Comparison of ENCODE assay signal across 12 cellular contexts in genomic region chr6:31094389-31094881, GRCh38. TPM values are rescaled to one million over a fixed set of nuclear protein-coding genes. Genes with fewer than 3 reads are reported as not detected.
DNase-seq lines count a peak whose midpoint lies in the region; ATAC-seq and TF ChIP-seq lines count a peak whose summit lies in the region.
"Had no signal": no experiment of that assay in that cellular context is flagged by ENCODE, and none has a peak within 500 bp of the region (broad histone marks: within the 10 kb centered on the region; RNA-seq: fewer than 3 reads in every experiment).

No MANE protein-coding gene starts in this region.

- ATAC-seq in activated T-cell treated with anti-CD3 and anti-CD28 coated beads, Interleukin-2, amount 50 U/mL, for 4 hours = peak; percentile 71 to 80
- peak; percentile 35 for ATAC-seq in left lung
- ATAC-seq in GM21619 (IDR thresholded peaks at IDR 0.05; ENCODE audit: unreplicated experiment) = no peak
- no peak for ATAC-seq in GM18498 (IDR thresholded peaks at IDR 0.05; ENCODE audit: unreplicated experiment)
- ATAC-seq in HG03469 (IDR thresholded peaks at IDR 0.05; ENCODE audit: unreplicated experiment) = no peak

- intact Hi-C loops in left lung (cut with DNase I) = no loop called here

- peak overlapping the region in 1 of 2 donors; percentile 43 for H3K27ac ChIP-seq in left lung
- H3K27ac ChIP-seq: vagina had no signal

- peaks cover 0 to 14% of the 10 kb centered on the region in 2 donors for H3K4me1 ChIP-seq in left lung

- no peaks in the 10 kb centered on the region for H3K9me3 Mint-ChIP-seq in activated T-cell treated with anti-CD3 and anti-CD28 coated beads, Interleukin-2, amount 50 U/mL, for 4 hours
- H3K9me3 Mint-ChIP-seq: neural crest cell had no signal

- no peak for TF ChIP-seq CTCF in left lung (IDR thresholded peaks at IDR 0.05)

- H3K4me3 ChIP-seq in left lung = no peak overlapping the region
- H3K4me3 ChIP-seq: vagina had no signal

- no peaks in the 10 kb centered on the region for H3K27me3 Mint-ChIP-seq in activated T-cell treated with anti-CD3 and anti-CD28 coated beads, Interleukin-2, amount 50 U/mL, for 4 hours (ENCODE audit: low read depth)

- no peaks in the 10 kb centered on the region for H3K36me3 Mint-ChIP-seq in activated T-cell treated with anti-CD3 and anti-CD28 coated beads, Interleukin-2, amount 50 U/mL, for 4 hours (ENCODE audit: insufficient read depth)

- DNase-seq in A172 (ENCODE audit: low spot score) (peak; percentile 53), NCI-H226 (peak; percentile 68), left lung (no peak), OCI-M2 (lab: John Stamatoyannopoulos, UW; ENCODE audit: unreplicated experiment) (no peak)
- DNase-seq in activated T-cell treated with anti-CD3 and anti-CD28 coated beads, Interleukin-2, amount 50 U/mL, for 4 hours = no peak
- DNase-seq: HCEC 1CT had no signal

- no peaks in the 10 kb centered on the region for H3K9me3 ChIP-seq in left lung
- H3K9me3 ChIP-seq: vagina had no signal

- H3K4me3 Mint-ChIP-seq in activated T-cell treated with anti-CD3 and anti-CD28 coated beads, Interleukin-2, amount 50 U/mL, for 4 hours = peak overlapping the region; percentile 60
- H3K4me3 Mint-ChIP-seq: neural crest cell had no signal

- no peaks in the 10 kb centered on the region for H3K36me3 ChIP-seq in left lung
- H3K36me3 ChIP-seq: vagina had no signal

- no peaks in the 10 kb centered on the region for H3K27me3 ChIP-seq in left lung
- H3K27me3 ChIP-seq: vagina had no signal

- peaks cover 50% of the 10 kb centered on the region for H3K4me1 Mint-ChIP-seq in activated T-cell treated with anti-CD3 and anti-CD28 coated beads, Interleukin-2, amount 50 U/mL, for 4 hours (ENCODE audit: low read depth)

RNA-seq across cellular contexts. Expression of gene C6orf15, which starts 17.9 kb away (rescaled TPM):
- 2.4 TPM in 2 replicates for total RNA-seq in A172 (2014; rRNA removed; shearing (Covaris generic))
- total RNA-seq in activated T-cell treated with anti-CD3 and anti-CD28 coated beads, Interleukin-2, amount 50 U/mL, for 4 hours = not detected
- total RNA-seq in left lung = not detected
- total RNA-seq: NCI-H460, neural crest cell, vagina had no signal

RNA-seq across cellular contexts. Expression of gene PSORS1C1, which starts 20.2 kb away (rescaled TPM):
- total RNA-seq in A172 (2014; rRNA removed; shearing (Covaris generic)) = 1.1 and 3.4 TPM in 2 replicates
- not detected for total RNA-seq in activated T-cell treated with anti-CD3 and anti-CD28 coated beads, Interleukin-2, amount 50 U/mL, for 4 hours
- total RNA-seq in left lung = 10 to 100 TPM in 1 of 2 donors, 1 to 10 TPM in 1; 3.5 to 11.7 TPM
- total RNA-seq: neural crest cell had no signal

RNA-seq across cellular contexts. Expression of gene CDSN, which starts 25.8 kb away (rescaled TPM):
- not detected in 2 replicates for total RNA-seq in A172 (2014; rRNA removed; shearing (Covaris generic))
- total RNA-seq in activated T-cell treated with anti-CD3 and anti-CD28 coated beads, Interleukin-2, amount 50 U/mL, for 4 hours = not detected
- total RNA-seq in left lung = under 1 TPM; 0.13 to 0.61 TPM
- total RNA-seq: NCI-H460, neural crest cell had no signal

RNA-seq across cellular contexts. Expression of gene PSORS1C2, which starts 44.4 kb away (rescaled TPM):
- total RNA-seq in A172 (2014; rRNA removed; shearing (Covaris generic)) = not detected in 2 replicates
- total RNA-seq in activated T-cell treated with anti-CD3 and anti-CD28 coated beads, Interleukin-2, amount 50 U/mL, for 4 hours = not detected
- not detected for total RNA-seq in left lung
- total RNA-seq: NCI-H460, neural crest cell, vagina had no signal

Comparison
In these comparisons a context has a peak if more than half of its experiments do, and no peak if none do; other contexts are left out.
1. DNase-seq: peak in A172 (single experiment) and NCI-H226 (single experiment); none in activated T-cell treated with anti-CD3 and anti-CD28 coated beads, Interleukin-2, amount 50 U/mL, for 4 hours (single experiment), left lung (0 of 2) and OCI-M2 (single experiment).
2. ATAC-seq: peak in activated T-cell treated with anti-CD3 and anti-CD28 coated beads, Interleukin-2, amount 50 U/mL, for 4 hours (2 of 2) and left lung (single experiment); none in GM21619 (single experiment), GM18498 (single experiment) and HG03469 (single experiment).